Comparison of ENCODE assay signal across 11 cellular contexts in the genomic region with DNA sequence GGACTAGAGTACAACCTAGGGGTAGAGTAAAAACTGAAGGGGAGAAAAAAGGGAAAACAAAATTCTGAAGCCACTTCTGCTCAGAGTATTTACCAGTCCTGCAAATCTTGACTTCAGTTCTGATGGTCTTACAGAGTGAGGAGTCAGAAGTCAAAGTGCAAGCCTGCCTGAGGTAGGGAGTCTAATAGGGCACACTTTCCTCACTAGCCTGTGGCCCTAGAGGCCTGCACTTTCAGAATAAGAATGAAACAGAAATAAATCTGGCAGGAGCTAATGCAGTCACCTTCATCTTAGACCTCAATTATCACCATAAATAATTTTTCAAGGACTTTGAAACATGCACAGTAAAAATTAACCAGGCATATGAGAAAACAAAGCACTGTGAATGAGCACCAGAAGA. TPM values are rescaled to one million over a fixed set of nuclear protein-coding genes. Genes with fewer than 3 reads are reported as not detected.
"Had no signal": no experiment of that assay in that cellular context is flagged by ENCODE, and none has a peak within 500 bp of the region (broad histone marks: within the 10 kb centered on the region; RNA-seq: fewer than 3 reads in every experiment).

No MANE protein-coding gene starts in this region.

- H3K4me1 Mint-ChIP-seq: IgD-negative memory B cell had no signal

- ATAC-seq: HCT116, HepG2 had no signal

- H3K4me3 ChIP-seq: GM23248, HAP-1 had no signal

- H3K36me3 ChIP-seq: HAP-1 had no signal

- H3K4me1 ChIP-seq: HAP-1 had no signal

- DNase-seq: GM23248, GOT3, H7, HFFc6 had no signal

- H3K9me3 ChIP-seq: HAP-1 had no signal

- FAIRE-seq: HepG2 had no signal

- H3K27ac Mint-ChIP-seq: HFFc6, IgD-negative memory B cell had no signal

- H3K4me3 Mint-ChIP-seq: HFFc6 had no signal

- H3K27ac ChIP-seq: GM23248, HL-60 had no signal

RNA-seq across cellular contexts. Expression of a gene that starts 20.7 kb away (rescaled TPM):
- total RNA-seq: HFFc6 had no signal
- polyA plus RNA-seq: GM23248 had no signal

RNA-seq across cellular contexts. Expression of a gene that starts 28.3 kb away (rescaled TPM):
- total RNA-seq: GM23248, H4, H7, HepG2, HFFc6, HT1080 had no signal
- polyA plus RNA-seq: GM23248, HepG2, IgD-negative memory B cell had no signal

RNA-seq across cellular contexts. Expression of a gene that starts 41.4 kb away (rescaled TPM):
- total RNA-seq: GM23248, H7, HepG2, HT1080 had no signal
- polyA plus RNA-seq: GM23248, HepG2, IgD-negative memory B cell had no signal
